Comparison of ENCODE assay signal across 8 cellular contexts in the genomic region with DNA sequence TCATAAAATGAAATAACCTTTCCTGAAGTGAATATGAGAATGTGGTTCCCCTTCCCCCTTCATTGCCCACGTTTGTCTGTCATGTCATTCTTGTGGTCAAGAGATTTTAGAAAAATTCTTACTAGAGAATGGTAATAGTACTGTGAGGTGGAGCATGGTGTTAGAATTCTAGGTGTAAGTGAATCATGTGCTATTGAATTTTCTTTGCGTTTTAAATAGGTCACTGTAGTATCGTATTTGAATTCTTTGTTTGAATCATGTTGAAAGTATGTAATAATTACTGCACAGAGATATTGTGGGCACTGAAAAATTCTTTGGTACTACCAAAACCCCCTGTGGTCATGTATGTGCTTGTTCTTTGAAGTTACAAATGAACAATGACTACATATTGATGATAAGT. TPM values are rescaled to one million over a fixed set of nuclear protein-coding genes. Genes with fewer than 3 reads are reported as not detected.
A peak's percentile ranks its signal among the peaks of the same experiment; 100 is the strongest.
DNase-seq lines count a peak whose midpoint lies in the region; ATAC-seq and TF ChIP-seq lines count a peak whose summit lies in the region.

No MANE protein-coding gene starts in this region.

- TF ChIP-seq CTCF in chondrocyte (IDR thresholded peaks at IDR 0.05): no peak

- peaks cover 24% of the 10 kb centered on the region for H3K4me1 Mint-ChIP-seq in chondrocyte (ENCODE audit: low read depth)

- H3K36me3 Mint-ChIP-seq in chondrocyte (ENCODE audit: low read depth): peaks cover 2% of the 10 kb centered on the region

- H3K9me3 Mint-ChIP-seq in chondrocyte (ENCODE audit: low read depth): no peaks in the 10 kb centered on the region

- peak; percentile 52 for DNase-seq in GM03348 (ENCODE audit: low spot score)
- DNase-seq in chondrocyte (ENCODE audit: low spot score): no peak
- no peak for DNase-seq in COLO829 (ENCODE audit: low spot score)
- no peak for DNase-seq in KG1 (lab: John Stamatoyannopoulos, UW)
- no peak for DNase-seq in HuH-7.5 (ENCODE audit: low spot score)
- DNase-seq in NCI-H146 treated with DMSO at 0.1 percent for 48 hours (lab: John Stamatoyannopoulos, UW; ENCODE audit: unreplicated experiment): no peak

- H3K4me3 Mint-ChIP-seq in chondrocyte (ENCODE audit: unreplicated experiment): no peak overlapping the region

- ATAC-seq in GM21381 (IDR thresholded peaks at IDR 0.05; ENCODE audit: unreplicated experiment) (peak; percentile 72), HG03565 (IDR thresholded peaks at IDR 0.05; ENCODE audit: unreplicated experiment) (peak; percentile 73)

- no peaks in the 10 kb centered on the region for H3K27me3 Mint-ChIP-seq in chondrocyte (ENCODE audit: low read depth)

- peak overlapping the region; percentile 13 for H3K27ac Mint-ChIP-seq in chondrocyte (ENCODE audit: unreplicated experiment)

RNA-seq across cellular contexts. Expression of a gene that starts 49.9 kb away (rescaled TPM):
- total RNA-seq in chondrocyte: 18.1 to 34.1 TPM (median 19.0 TPM) in 3 replicates
